Comparison of ENCODE assay signal across 7 cellular contexts in the genomic region with DNA sequence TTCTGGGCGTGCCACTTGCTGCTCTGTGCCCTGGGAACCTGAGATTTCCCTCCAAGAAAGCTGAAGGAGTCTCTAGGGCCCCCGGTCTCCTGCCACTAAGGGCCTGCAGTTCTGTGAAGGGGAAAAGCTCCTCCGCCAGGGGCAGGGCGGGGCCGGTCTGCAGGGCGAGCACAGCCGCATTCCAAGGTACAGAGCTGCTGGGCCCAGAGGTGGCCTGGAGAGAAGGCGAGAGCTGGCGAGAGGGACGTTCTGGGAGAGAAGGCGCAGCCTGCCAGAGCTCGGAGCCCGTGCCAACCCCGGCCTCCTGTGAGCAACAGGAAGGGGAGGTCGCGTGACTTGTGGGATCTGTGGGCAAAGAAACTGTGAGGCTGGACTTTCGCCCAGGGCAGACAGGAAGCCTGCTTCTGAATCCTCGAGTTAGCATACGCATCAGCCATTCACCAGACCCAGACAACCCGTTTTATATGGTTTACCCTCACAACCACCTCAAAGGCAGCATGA.
DNase-seq lines count a peak whose midpoint lies in the region; ATAC-seq and TF ChIP-seq lines count a peak whose summit lies in the region.

No MANE protein-coding gene starts in this region.

- H3K4me3 ChIP-seq in fibroblast of the aortic adventitia (ENCODE audit: low read depth, low read length): no peak overlapping the region

- peak; percentile 64 for ATAC-seq in GM19025 (IDR thresholded peaks at IDR 0.05; ENCODE audit: low read depth, unreplicated experiment)

- intact Hi-C loops in posterior vena cava (cut with DNase I): no loop called here

- TF ChIP-seq CTCF in fibroblast of the aortic adventitia (IDR thresholded peaks at IDR 0.05; ENCODE audit: insufficient read depth, low read length): no peak

- DNase-seq in HUDEP-2 (lab: John Stamatoyannopoulos, UW; ENCODE audit: unreplicated experiment in 76 of 76): peak in 57 of 76 experiments; percentile 5 to 62 (median 31)
- DNase-seq in activated T-cell treated with anti-CD3 and anti-CD28 coated beads for 4 hours: peak; percentile 16
- peak; percentile 78 for DNase-seq in fibroblast of the aortic adventitia (ENCODE audit: low read depth)
- peak; percentile 92 for DNase-seq in posterior vena cava (ENCODE audit: low spot score)
- no peak for DNase-seq in NCI-H187 treated with DMSO at 0.1 percent for 48 hours (lab: John Stamatoyannopoulos, UW)
- no peak for DNase-seq in cerebellar cortex (ENCODE audit: low spot score)

Comparison
In these comparisons a context has a peak if more than half of its experiments do, and no peak if none do; other contexts are left out.
1. DNase-seq: peak in HUDEP-2 (57 of 76), activated T-cell treated with anti-CD3 and anti-CD28 coated beads for 4 hours (single experiment), fibroblast of the aortic adventitia (single experiment) and posterior vena cava (single experiment); none in NCI-H187 treated with DMSO at 0.1 percent for 48 hours (single experiment) and cerebellar cortex (single experiment).